28 cellular contexts compared by ENCODE assay signal in the genomic region with DNA sequence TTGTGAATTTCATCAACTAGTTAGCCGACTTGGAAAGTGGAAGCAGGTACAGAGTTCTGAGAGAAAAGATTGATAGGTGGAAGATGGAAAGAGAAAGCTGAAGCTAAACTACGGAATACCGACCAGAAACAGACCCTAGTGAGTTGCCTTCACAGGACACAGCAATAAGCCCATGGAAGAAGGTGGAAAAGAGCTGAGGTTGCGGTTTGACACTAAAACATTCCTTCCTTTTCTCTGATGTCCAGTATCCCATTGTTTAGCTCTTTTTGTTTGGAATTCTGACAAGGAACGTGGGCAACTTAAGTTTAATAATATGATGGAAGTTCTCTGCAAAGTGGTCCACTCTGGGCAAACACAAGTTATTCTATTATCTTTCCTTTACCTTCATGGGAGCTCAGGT.
"Had no signal": no experiment of that assay in that cellular context is flagged by ENCODE, and none has a peak within 500 bp of the region (broad histone marks: within the 10 kb centered on the region; RNA-seq: fewer than 3 reads in every experiment).

No MANE protein-coding gene starts in this region.

- H3K4me3 Mint-ChIP-seq: dendritic cell treated with granulocyte-macrophage colony-stimulating factor and Interleukin-4, amounts not matched to agents 40 ng/mL and 50 ng/mL, for 4 days; effector memory CD8-positive, alpha-beta T cell; endodermal cell; mesothelial cell of epicardium; naive B cell; naive thymus-derived CD8-positive, alpha-beta T cell had no signal

- H3K36me3 ChIP-seq: esophagus squamous epithelium, gastrocnemius medialis, heart right ventricle, left lung, lower lobe of right lung had no signal

- H3K9me3 ChIP-seq: esophagus squamous epithelium, gastrocnemius medialis, left lung, lower lobe of right lung, mucosa of descending colon had no signal

- H3K27ac Mint-ChIP-seq: dendritic cell treated with granulocyte-macrophage colony-stimulating factor and Interleukin-4, amounts not matched to agents 40 ng/mL and 50 ng/mL, for 4 days; effector memory CD8-positive, alpha-beta T cell; endodermal cell; mesothelial cell of epicardium; naive thymus-derived CD8-positive, alpha-beta T cell had no signal

- H3K27me3 Mint-ChIP-seq: dendritic cell treated with granulocyte-macrophage colony-stimulating factor and Interleukin-4, amounts not matched to agents 40 ng/mL and 50 ng/mL, for 4 days; naive B cell; naive thymus-derived CD8-positive, alpha-beta T cell had no signal

- FAIRE-seq: endometrium, islet of Langerhans, keratinocyte had no signal

- H3K36me3 Mint-ChIP-seq: mesothelial cell of epicardium, naive B cell had no signal

- H3K27ac ChIP-seq: epithelial cell of prostate, esophagus squamous epithelium, gastrocnemius medialis, heart right ventricle, left lung, lower lobe of right lung had no signal

- H3K4me3 ChIP-seq: esophagus squamous epithelium, gastrocnemius medialis, heart right ventricle, left lung, lower lobe of right lung, mucosa of descending colon had no signal

- DNase-seq: cortex of kidney; effector CD8-positive, alpha-beta T cell; effector memory CD8-positive, alpha-beta T cell; endodermal cell; erythroblast; esophagus squamous epithelium; foreskin fibroblast; foreskin melanocyte; gastrocnemius medialis; glutamatergic neuron; head of caudate nucleus; heart right ventricle; hippocampal formation; left cardiac atrium; left lung; left ventricle myocardium superior; lower lobe of right lung; mesenchymal stem cell; mucosa of descending colon; naive B cell; naive thymus-derived CD8-positive, alpha-beta T cell had no signal

- H3K4me1 ChIP-seq: esophagus squamous epithelium, gastrocnemius medialis, heart right ventricle, left lung, lower lobe of right lung had no signal

- ATAC-seq: effector memory CD8-positive, alpha-beta T cell; esophagus mucosa; gastrocnemius medialis; heart right ventricle; left cardiac atrium; left lung; left ventricle myocardium superior; lower lobe of right lung; mucosa of descending colon; naive thymus-derived CD8-positive, alpha-beta T cell had no signal

- H3K4me1 Mint-ChIP-seq: endodermal cell; mesothelial cell of epicardium; naive B cell; naive thymus-derived CD8-positive, alpha-beta T cell had no signal

- H3K27me3 ChIP-seq: esophagus squamous epithelium, gastrocnemius medialis, heart right ventricle, left lung had no signal
